8 cellular contexts compared by ENCODE assay signal in genomic region chr21:45439171-45439872, GRCh38. TPM values are rescaled to one million over a fixed set of nuclear protein-coding genes. Genes with fewer than 3 reads are reported as not detected.
DNase-seq lines count a peak whose midpoint lies in the region; ATAC-seq and TF ChIP-seq lines count a peak whose summit lies in the region.

No MANE protein-coding gene starts in this region.

- no peaks in the 10 kb centered on the region for H3K9me3 Mint-ChIP-seq in T-cell
- H3K9me3 Mint-ChIP-seq in activated naive CD8-positive, alpha-beta T cell treated with anti-CD3 and anti-CD28 coated beads, Interleukin-2, amount 50 U/mL, for 24 hours, result no peaks in the 10 kb centered on the region

- H3K27me3 Mint-ChIP-seq in T-cell, result peaks cover 4 to 8% of the 10 kb centered on the region in 2 donors
- peaks cover 2% of the 10 kb centered on the region for H3K27me3 Mint-ChIP-seq in activated naive CD8-positive, alpha-beta T cell treated with anti-CD3 and anti-CD28 coated beads, Interleukin-2, amount 50 U/mL, for 24 hours

- H3K4me1 ChIP-seq in prostate gland (replicated peaks) (no peaks in the 10 kb centered on the region), upper lobe of left lung (peaks cover 12 to 15% (median 14%) of the 10 kb centered on the region in 4 donors)

- peak in 1 of 4 donors; percentile 50 for TF ChIP-seq EP300 in upper lobe of left lung (IDR thresholded peaks at IDR 0.05)

- peaks cover 7 to 20% (median 8%) of the 10 kb centered on the region in 3 donors for H3K4me1 Mint-ChIP-seq in T-cell
- peaks cover 7% of the 10 kb centered on the region for H3K4me1 Mint-ChIP-seq in activated naive CD8-positive, alpha-beta T cell treated with anti-CD3 and anti-CD28 coated beads, Interleukin-2, amount 50 U/mL, for 24 hours

- CTCF ChIA-PET in T-cell (lab: Charles Lee), result interaction anchor here in 1 of 2 donors (0.6 to 1.0 kb wide), 2 partner anchors 149 to 380 kb away, joined by 3 read pairs; no protein-coding TSS in a partner anchor

- TF ChIP-seq POLR2A in prostate gland (IDR thresholded peaks at IDR 0.05) (no peak), upper lobe of left lung (IDR thresholded peaks at IDR 0.05) (peak in 2 of 4 donors; percentile 21 to 35)

- H3K27me3 ChIP-seq in prostate gland (replicated peaks; ENCODE audit: insufficient read depth), result peaks cover 3% of the 10 kb centered on the region
- H3K27me3 ChIP-seq in upper lobe of left lung, result no peaks in the 10 kb centered on the region

- TF ChIP-seq CTCF in LNCaP clone FGC (IDR thresholded peaks at IDR 0.05; ENCODE audit: control insufficient read depth, extremely low read depth, insufficient read depth), result peak; percentile 87
- peak; percentile 93 to 99 (median 98) for TF ChIP-seq CTCF in prostate gland (IDR thresholded peaks at IDR 0.05)
- peak; percentile 94 to 99 (median 98) for TF ChIP-seq CTCF in upper lobe of left lung (IDR thresholded peaks at IDR 0.05)

- H3K4me3 Mint-ChIP-seq in T-cell, result peak overlapping the region; percentile 47 to 68 (median 64)
- H3K4me3 Mint-ChIP-seq in activated naive CD8-positive, alpha-beta T cell treated with anti-CD3 and anti-CD28 coated beads, Interleukin-2, amount 50 U/mL, for 24 hours, result peak overlapping the region; percentile 45

- H3K36me3 Mint-ChIP-seq in T-cell, result no peaks in the 10 kb centered on the region
- H3K36me3 Mint-ChIP-seq in activated naive CD8-positive, alpha-beta T cell treated with anti-CD3 and anti-CD28 coated beads, Interleukin-2, amount 50 U/mL, for 24 hours (ENCODE audit: low read depth), result no peaks in the 10 kb centered on the region

- intact Hi-C loops in cardiac septum (cut with DNase I), result loop anchor here (1.0 to 2.0 kb wide), 3 partner anchors 53 to 301 kb away; no protein-coding TSS in a partner anchor
- intact Hi-C loops in prostate gland (cut with DNase I), result loop anchor here (1.0 to 10.0 kb wide), 3 partner anchors 37 to 485 kb away; no protein-coding TSS in a partner anchor

- H3K9me3 ChIP-seq in prostate gland, result no peaks in the 10 kb centered on the region
- no peaks in the 10 kb centered on the region for H3K9me3 ChIP-seq in upper lobe of left lung

- H3K27ac Mint-ChIP-seq in T-cell, result peak overlapping the region; percentile 39 to 57
- no peak overlapping the region for H3K27ac Mint-ChIP-seq in activated naive CD8-positive, alpha-beta T cell treated with anti-CD3 and anti-CD28 coated beads, Interleukin-2, amount 50 U/mL, for 24 hours

- H3K4me3 ChIP-seq in LNCaP clone FGC (ENCODE audit: low read depth, low read length) (no peak overlapping the region), prostate gland (peak overlapping the region in 1 of 2 donors; percentile 6), upper lobe of left lung (peak overlapping the region in 3 of 4 donors; percentile 30 to 48 (median 39))

- POLR2A ChIA-PET in T-cell (lab: Charles Lee), result no interaction called here

- H3K27ac ChIP-seq in prostate gland (peak overlapping the region; percentile 60), upper lobe of left lung (peak overlapping the region; percentile 70 to 80 (median 72))

- ATAC-seq in T-cell (replicated peaks in 1 of 4) (peak; percentile 88 to 94 (median 90)), upper lobe of left lung (ENCODE audit: low FRiP score in 2 of 2) (peak; percentile 87 to 94)
- ATAC-seq in activated naive CD8-positive, alpha-beta T cell treated with anti-CD3 and anti-CD28 coated beads, Interleukin-2, amount 50 U/mL, for 24 hours, result peak; percentile 76

- DNase-seq in NCI-H2171 treated with DMSO at 0.1 percent for 48 hours (lab: John Stamatoyannopoulos, UW) (peak; percentile 61), NCI-H2171 (lab: John Stamatoyannopoulos, UW) (no peak), LNCaP clone FGC (ENCODE audit: low read depth) (peak; percentile 27), T-cell (peak; percentile 58 to 88 (median 80)), cardiac septum (ENCODE audit: low spot score) (peak; percentile 93), prostate gland (ENCODE audit: low spot score) (peak; percentile 77), upper lobe of left lung (peak; percentile 82 to 96)
- peak; percentile 89 for DNase-seq in activated naive CD8-positive, alpha-beta T cell treated with anti-CD3 and anti-CD28 coated beads, Interleukin-2, amount 50 U/mL, for 24 hours

- 11% methylated on average over 56 of the region's 58 CpGs for WGBS in prostate gland
- 13 to 18% methylated on average over 52 to 58 of the region's 58 CpGs for WGBS in upper lobe of left lung, 2 donors

- H3K36me3 ChIP-seq in prostate gland, result no peaks in the 10 kb centered on the region
- H3K36me3 ChIP-seq in upper lobe of left lung, result no peaks in the 10 kb centered on the region

RNA-seq across cellular contexts. Expression of gene COL18A1, which starts 34.4 kb away (rescaled TPM):
- total RNA-seq in T-cell (10 to 100 TPM in 3 of 5 donors, 1 to 10 TPM in 2; 7.2 to 53.8 (median 10.5) TPM), cardiac septum (77.0 TPM), prostate gland (100 to 1,000 TPM in 1 of 2 donors, 10 to 100 TPM in 1; 56.2 to 229 TPM), upper lobe of left lung (100 to 1,000 TPM in 2 of 6 donors, 10 to 100 TPM in 4; 34.5 to 138 (median 70.5) TPM)
